Comparison of ENCODE assay signal across 21 cellular contexts in the genomic region with DNA sequence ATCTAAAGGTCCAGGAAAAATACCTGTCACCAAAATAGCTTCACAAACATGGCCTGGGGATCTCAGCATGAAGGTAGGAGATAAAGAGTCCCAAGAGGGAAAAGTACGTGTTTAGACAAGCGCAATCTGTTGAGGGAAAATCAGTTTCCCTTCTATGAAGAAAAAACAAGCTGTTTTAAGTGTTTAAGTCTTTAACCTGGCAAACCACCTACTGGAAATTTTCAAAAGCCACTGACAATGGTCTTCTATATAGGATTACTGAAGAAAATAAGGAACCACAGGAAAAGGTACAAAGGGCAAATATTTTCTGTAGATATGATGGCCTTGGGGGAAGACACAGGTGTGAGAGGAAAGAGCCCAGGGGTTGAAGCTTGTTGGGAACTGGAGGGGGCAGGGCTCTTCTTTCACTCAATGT.
"Had no signal": no experiment of that assay in that cellular context is flagged by ENCODE, and none has a peak within 500 bp of the region (broad histone marks: within the 10 kb centered on the region; RNA-seq: fewer than 3 reads in every experiment).

No MANE protein-coding gene starts in this region.

- H3K27me3 Mint-ChIP-seq: activated CD4-positive, alpha-beta T cell treated with anti-CD3 and anti-CD28 coated beads, Interleukin-2, amount 10 ng/mL, durations not matched to agents 7 days and 5 days; activated CD8-positive, alpha-beta memory T cell treated with anti-CD3 and anti-CD28 coated beads, Interleukin-2, amount 10 ng/mL, durations not matched to agents 7 days and 5 days; activated CD8-positive, alpha-beta T cell treated with anti-CD3 and anti-CD28 coated beads for 36 hours; activated naive CD8-positive, alpha-beta T cell; naive thymus-derived CD4-positive, alpha-beta T cell had no signal

- H3K9me3 Mint-ChIP-seq: activated CD4-positive, alpha-beta T cell treated with anti-CD3 and anti-CD28 coated beads, Interleukin-2, amount 10 ng/mL, durations not matched to agents 7 days and 5 days; activated CD8-positive, alpha-beta T cell treated with anti-CD3 and anti-CD28 coated beads for 36 hours; activated T-helper 1 cell treated with anti-CD3 and anti-CD28 coated beads, Interleukin-12 subunit alpha, Interleukin-12 subunit beta, Interleukin-2, Interleukin-4 antibody, amounts not matched to agents 30 ng/mL and 10 ng/mL and 1 ng/mL, durations not matched to agents 14 hours and 24 hours and 36 hours; naive thymus-derived CD4-positive, alpha-beta T cell; neural progenitor cell had no signal

- H3K4me1 Mint-ChIP-seq: activated CD4-positive, alpha-beta T cell treated with anti-CD3 and anti-CD28 coated beads, Interleukin-2, amount 10 ng/mL, durations not matched to agents 7 days and 5 days; activated CD8-positive, alpha-beta memory T cell treated with anti-CD3 and anti-CD28 coated beads, Interleukin-2, amount 10 ng/mL, durations not matched to agents 7 days and 5 days; neural progenitor cell had no signal

- H3K4me3 Mint-ChIP-seq: activated CD4-positive, alpha-beta T cell treated with anti-CD3 and anti-CD28 coated beads, Interleukin-2, amount 10 ng/mL, durations not matched to agents 7 days and 5 days; activated CD8-positive, alpha-beta memory T cell treated with anti-CD3 and anti-CD28 coated beads, Interleukin-2, amount 10 ng/mL, durations not matched to agents 7 days and 5 days; activated CD8-positive, alpha-beta T cell treated with anti-CD3 and anti-CD28 coated beads for 36 hours; activated naive CD8-positive, alpha-beta T cell; activated T-helper 1 cell treated with anti-CD3 and anti-CD28 coated beads, Interleukin-12 subunit alpha, Interleukin-12 subunit beta, Interleukin-2, Interleukin-4 antibody, amounts not matched to agents 30 ng/mL and 10 ng/mL and 1 ng/mL, durations not matched to agents 14 hours and 24 hours and 36 hours; naive thymus-derived CD4-positive, alpha-beta T cell; neural progenitor cell had no signal

- ATAC-seq: activated CD8-positive, alpha-beta memory T cell treated with anti-CD3 and anti-CD28 coated beads, Interleukin-2, amount 10 ng/mL, durations not matched to agents 7 days and 5 days; activated CD8-positive, alpha-beta T cell treated with anti-CD3 and anti-CD28 coated beads for 36 hours; gastroesophageal sphincter; left lobe of liver; lower lobe of right lung; naive thymus-derived CD4-positive, alpha-beta T cell had no signal

- H3K27ac Mint-ChIP-seq: activated CD4-positive, alpha-beta T cell treated with anti-CD3 and anti-CD28 coated beads, Interleukin-2, amount 10 ng/mL, durations not matched to agents 7 days and 5 days; activated CD8-positive, alpha-beta memory T cell treated with anti-CD3 and anti-CD28 coated beads, Interleukin-2, amount 10 ng/mL, durations not matched to agents 7 days and 5 days; activated CD8-positive, alpha-beta T cell treated with anti-CD3 and anti-CD28 coated beads for 36 hours; activated naive CD8-positive, alpha-beta T cell; activated T-helper 1 cell treated with anti-CD3 and anti-CD28 coated beads, Interleukin-12 subunit alpha, Interleukin-12 subunit beta, Interleukin-2, Interleukin-4 antibody, amounts not matched to agents 30 ng/mL and 10 ng/mL and 1 ng/mL, durations not matched to agents 14 hours and 24 hours and 36 hours; naive thymus-derived CD4-positive, alpha-beta T cell; neural progenitor cell had no signal

- DNase-seq: activated CD4-positive, alpha-beta T cell treated with anti-CD3 and anti-CD28 coated beads, Interleukin-2, amount 10 ng/mL, durations not matched to agents 7 days and 5 days; activated CD4-positive, CD25-positive, alpha-beta regulatory T cell treated with anti-CD3 and anti-CD28 coated beads, Interleukin-2, amount 50 U/mL, for 72 hours; activated CD8-positive, alpha-beta memory T cell treated with anti-CD3 and anti-CD28 coated beads, Interleukin-2, amount 10 ng/mL, durations not matched to agents 7 days and 5 days; activated CD8-positive, alpha-beta T cell treated with anti-CD3 and anti-CD28 coated beads for 36 hours; activated gamma-delta T cell treated with Interleukin-2 at 50 U/mL for 16 hours; activated T-cell treated with anti-CD3 and anti-CD28 coated beads for 4 hours; amygdala; cortex of kidney; head of caudate nucleus; kidney; lower lobe of right lung; naive thymus-derived CD4-positive, alpha-beta T cell; stimulated activated CD4-positive, alpha-beta T cell treated with anti-CD3 and anti-CD28 coated beads, Interleukin-4, amount 100 ng/mL, for 24 hours; stomach; uterus; WERI-Rb-1 had no signal
